In genomic region chr7:149354119-149354518, GRCh38 we compare ENCODE assay signal across 24 cellular contexts.
A peak's percentile ranks its signal among the peaks of the same experiment; 100 is the strongest.
DNase-seq lines count a peak whose midpoint lies in the region; ATAC-seq and TF ChIP-seq lines count a peak whose summit lies in the region.
"Had no signal": no experiment of that assay in that cellular context is flagged by ENCODE, and none has a peak within 500 bp of the region (broad histone marks: within the 10 kb centered on the region; RNA-seq: fewer than 3 reads in every experiment).

No MANE protein-coding gene starts in this region.

- H3K27me3 ChIP-seq in parathyroid adenoma (ENCODE audit: control insufficient read depth, insufficient read depth, low read length): no peaks in the 10 kb centered on the region
- H3K27me3 ChIP-seq: BLaER1, Peyer's patch had no signal

- no peaks in the 10 kb centered on the region for H3K79me2 ChIP-seq in parathyroid adenoma

- H3K4me1 ChIP-seq in parathyroid adenoma: no peaks in the 10 kb centered on the region
- H3K4me1 ChIP-seq: BLaER1, Peyer's patch had no signal

- H3K36me3 ChIP-seq in parathyroid adenoma (ENCODE audit: control insufficient read depth, insufficient read depth, low read length): no peaks in the 10 kb centered on the region
- H3K36me3 ChIP-seq: BLaER1, Peyer's patch had no signal

- H3K9me3 Mint-ChIP-seq in activated T-helper 1 cell treated with anti-CD3 and anti-CD28 coated beads, Interleukin-12 subunit alpha, Interleukin-12 subunit beta, Interleukin-2, Interleukin-4 antibody, amounts not matched to agents 30 ng/mL and 10 ng/mL and 1 ng/mL, durations not matched to agents 14 hours and 24 hours and 36 hours: peaks cover 8% of the 10 kb centered on the region

- no peak overlapping the region for H3K27ac Mint-ChIP-seq in activated T-helper 1 cell treated with anti-CD3 and anti-CD28 coated beads, Interleukin-12 subunit alpha, Interleukin-12 subunit beta, Interleukin-2, Interleukin-4 antibody, amounts not matched to agents 30 ng/mL and 10 ng/mL and 1 ng/mL, durations not matched to agents 14 hours and 24 hours and 36 hours

- no peak overlapping the region for H3K9ac ChIP-seq in parathyroid adenoma
- H3K9ac ChIP-seq: BLaER1 had no signal

- TF ChIP-seq CTCF in parathyroid adenoma (IDR thresholded peaks at IDR 0.05): no peak

- H3K9me3 ChIP-seq in parathyroid adenoma (ENCODE audit: control insufficient read depth, low read length): no peaks in the 10 kb centered on the region

- no peak overlapping the region for H3K27ac ChIP-seq in parathyroid adenoma
- H3K27ac ChIP-seq: BLaER1, Peyer's patch, SK-N-MC had no signal

- no peaks in the 10 kb centered on the region for H3K4me1 Mint-ChIP-seq in activated T-helper 1 cell treated with anti-CD3 and anti-CD28 coated beads, Interleukin-12 subunit alpha, Interleukin-12 subunit beta, Interleukin-2, Interleukin-4 antibody, amounts not matched to agents 30 ng/mL and 10 ng/mL and 1 ng/mL, durations not matched to agents 14 hours and 24 hours and 36 hours (ENCODE audit: low read depth)
- H3K4me1 Mint-ChIP-seq: CD4-positive, CD25-positive, alpha-beta regulatory T cell had no signal

- H3K27me3 Mint-ChIP-seq in activated T-helper 1 cell treated with anti-CD3 and anti-CD28 coated beads, Interleukin-12 subunit alpha, Interleukin-12 subunit beta, Interleukin-2, Interleukin-4 antibody, amounts not matched to agents 30 ng/mL and 10 ng/mL and 1 ng/mL, durations not matched to agents 14 hours and 24 hours and 36 hours (ENCODE audit: insufficient read depth): no peaks in the 10 kb centered on the region

- H3K4me3 Mint-ChIP-seq in activated T-helper 1 cell treated with anti-CD3 and anti-CD28 coated beads, Interleukin-12 subunit alpha, Interleukin-12 subunit beta, Interleukin-2, Interleukin-4 antibody, amounts not matched to agents 30 ng/mL and 10 ng/mL and 1 ng/mL, durations not matched to agents 14 hours and 24 hours and 36 hours: no peak overlapping the region
- H3K4me3 Mint-ChIP-seq: CD4-positive, CD25-positive, alpha-beta regulatory T cell had no signal

- intact Hi-C loops in activated T-helper 1 cell treated with anti-CD3 and anti-CD28 coated beads, Interleukin-12 subunit alpha, Interleukin-12 subunit beta, Interleukin-2, Interleukin-4 antibody, amounts not matched to agents 30 ng/mL and 10 ng/mL and 1 ng/mL, durations not matched to agents 14 hours and 24 hours and 36 hours (cut with micrococcal nuclease): no loop called here

- no peak overlapping the region for H3K4me2 ChIP-seq in parathyroid adenoma (ENCODE audit: low read length)
- H3K4me2 ChIP-seq: BLaER1 had no signal

- peak overlapping the region; percentile 28 for H2AFZ ChIP-seq in parathyroid adenoma

- H3K36me3 Mint-ChIP-seq in activated T-helper 1 cell treated with anti-CD3 and anti-CD28 coated beads, Interleukin-12 subunit alpha, Interleukin-12 subunit beta, Interleukin-2, Interleukin-4 antibody, amounts not matched to agents 30 ng/mL and 10 ng/mL and 1 ng/mL, durations not matched to agents 14 hours and 24 hours and 36 hours (ENCODE audit: low read depth): no peaks in the 10 kb centered on the region
- H3K36me3 Mint-ChIP-seq: CD4-positive, CD25-positive, alpha-beta regulatory T cell had no signal

- no peak overlapping the region for H3K4me3 ChIP-seq in parathyroid adenoma (ENCODE audit: low read depth, low read length)
- H3K4me3 ChIP-seq: BLaER1, Peyer's patch, SK-N-MC had no signal

- ATAC-seq in HG03354 (IDR thresholded peaks at IDR 0.05; ENCODE audit: poor library complexity, severe bottlenecking, unreplicated experiment): no peak
- ATAC-seq: HepG2 had no signal

- DNase-seq in Ammon's horn (ENCODE audit: low spot score): peak; percentile 35
- DNase-seq in NCI-H446 treated with DMSO at 0.1 percent for 48 hours (lab: John Stamatoyannopoulos, UW): peak; percentile 45
- DNase-seq in inferior parietal cortex (ENCODE audit: extremely low spot score): peak; percentile 18
- no peak for DNase-seq in activated CD8-positive, alpha-beta memory T cell treated with anti-CD3 and anti-CD28 coated beads, Interleukin-2, amount 50 U/mL, for 48 hours
- no peak for DNase-seq in activated T-helper 1 cell treated with anti-CD3 and anti-CD28 coated beads, Interleukin-12 subunit alpha, Interleukin-12 subunit beta, Interleukin-2, Interleukin-4 antibody, amounts not matched to agents 30 ng/mL and 10 ng/mL and 1 ng/mL, durations not matched to agents 14 hours and 24 hours and 36 hours (ENCODE audit: low spot score)
- DNase-seq: CD4-positive, CD25-positive, alpha-beta regulatory T cell; DMS153; DND-41; Karpas-422; MV-4-11; NCI-H1105; NCI-H1436 treated with DMSO at 0.1 percent for 48 hours; NCI-H187 treated with DMSO at 0.1 percent for 48 hours; NCI-H2171 treated with DMSO at 0.1 percent for 48 hours; NCI-H345; NCI-H524 treated with DMSO at 0.1 percent for 48 hours; NCI-H774; Peyer's patch; SIG-M5 had no signal

Comparison
In these comparisons a context has a peak if more than half of its experiments do, and no peak if none do; other contexts are left out.
1. DNase-seq: peak in Ammon's horn (single experiment), NCI-H446 treated with DMSO at 0.1 percent for 48 hours (single experiment) and inferior parietal cortex (single experiment); none in activated CD8-positive, alpha-beta memory T cell treated with anti-CD3 and anti-CD28 coated beads, Interleukin-2, amount 50 U/mL, for 48 hours (single experiment) and activated T-helper 1 cell treated with anti-CD3 and anti-CD28 coated beads, Interleukin-12 subunit alpha, Interleukin-12 subunit beta, Interleukin-2, Interleukin-4 antibody, amounts not matched to agents 30 ng/mL and 10 ng/mL and 1 ng/mL, durations not matched to agents 14 hours and 24 hours and 36 hours (single experiment).